ENCODE assay signal across 1 cellular context in genomic region chr13:112741185-112741755, GRCh38.
TF ChIP-seq lines count a peak whose summit lies in the region.

No MANE protein-coding gene starts in this region.

TF ChIP-seq in GM23338, 12 proteins besides CTCF, POLR2A, EP300 and RAD21 (continued from another document):
- no peak for TF ChIP-seq NANOG (IDR thresholded peaks at IDR 0.05; ENCODE audit: borderline replicate concordance)
- no peak for TF ChIP-seq STAT1 (IDR thresholded peaks at IDR 0.05; ENCODE audit: unreplicated experiment)
- TF ChIP-seq EZH2phosphoT487 (IDR thresholded peaks at IDR 0.05; ENCODE audit: unreplicated experiment): no peak
- TF ChIP-seq ZNF462 (CRISPR knock-in tag; IDR thresholded peaks at IDR 0.05): no peak
- TF ChIP-seq CREB1 (CRISPR knock-in tag; IDR thresholded peaks at IDR 0.05; ENCODE audit: low read depth): no peak
- no peak for TF ChIP-seq ZNF114 (CRISPR knock-in tag; IDR thresholded peaks at IDR 0.05)
- no peak for TF ChIP-seq ZNF331 (CRISPR knock-in tag; IDR thresholded peaks at IDR 0.05; ENCODE audit: low read depth)
